ENCODE assay signal across 30 cellular contexts in genomic region chr2:219157396-219157795, GRCh38. TPM values are rescaled to one million over a fixed set of nuclear protein-coding genes. Genes with fewer than 3 reads are reported as not detected.
"Had no signal": no experiment of that assay in that cellular context is flagged by ENCODE, and none has a peak within 500 bp of the region (broad histone marks: within the 10 kb centered on the region; RNA-seq: fewer than 3 reads in every experiment).

No MANE protein-coding gene starts in this region.

- H3K4me2 ChIP-seq: smooth muscle cell had no signal

- H3K27ac ChIP-seq: ovary, parathyroid adenoma, psoas muscle, skin epidermis, spleen, stomach, thoracic aorta, thyroid gland, tibial nerve, upper lobe of left lung, vagina had no signal

- H3K9me3 ChIP-seq: ovary, psoas muscle, spleen, stomach, thoracic aorta, thyroid gland, tibial nerve, upper lobe of left lung, vagina had no signal

- H3K4me3 Mint-ChIP-seq: naive thymus-derived CD8-positive, alpha-beta T cell; natural killer cell treated with Interleukin-12 subunit alpha and Interleukin-12 subunit beta and Interleukin-15 and Interleukin-18, amount 100 ng/mL, for 72 hours; nephron progenitor cell; neural crest cell; stimulated activated naive B cell treated with anti-CD40 and anti-IgM and Interleukin-4, amounts not matched to agents 10 μg/mL and 1 μg/mL and 100 μg/mL, for 72 hours; stimulated activated naive CD8-positive, alpha-beta T cell treated with anti-CD3 and anti-CD28 coated beads, Interleukin-15, Interleukin-2, amounts not matched to agents 100 ng/mL and 50 ng/mL, for 24 hours had no signal

- H3K27ac Mint-ChIP-seq: naive thymus-derived CD8-positive, alpha-beta T cell; natural killer cell treated with Interleukin-12 subunit alpha and Interleukin-12 subunit beta and Interleukin-15 and Interleukin-18, amount 100 ng/mL, for 72 hours; nephron progenitor cell; progenitor cell of endocrine pancreas; stimulated activated naive B cell treated with anti-CD40 and anti-IgM and Interleukin-4, amounts not matched to agents 10 μg/mL and 1 μg/mL and 100 μg/mL, for 72 hours; stimulated activated naive CD8-positive, alpha-beta T cell treated with anti-CD3 and anti-CD28 coated beads, Interleukin-15, Interleukin-2, amounts not matched to agents 100 ng/mL and 50 ng/mL, for 24 hours had no signal

- H3K4me3 ChIP-seq: ovary, psoas muscle, skin epidermis, smooth muscle cell, spleen, stomach, thoracic aorta, thyroid gland, tibial nerve, upper lobe of left lung, vagina had no signal

- DNase-seq: naive thymus-derived CD8-positive, alpha-beta T cell; nephron progenitor cell; occipital lobe; ovary; psoas muscle; right cardiac atrium; spleen; stimulated activated CD4-positive, alpha-beta T cell treated with anti-CD3 and anti-CD28 coated beads, Interleukin-12 subunit alpha, Interleukin-12 subunit beta, amount 100 ng/mL, for 4 hours; stimulated activated CD4-positive, alpha-beta T cell treated with anti-CD3 and anti-CD28 coated beads, Interleukin-1b, Interleukin-23, amount 100 ng/mL, for 48 hours; stimulated activated CD4-positive, alpha-beta T cell treated with anti-CD3 and anti-CD28 coated beads, Interleukin-4, amount 100 ng/mL, for 1 hour; stimulated activated CD4-positive, alpha-beta T cell treated with anti-CD3 and anti-CD28 coated beads, Interleukin-4, amount 100 ng/mL, for 4 hours; stimulated activated CD8-positive, alpha-beta memory T cell treated with anti-CD3 and anti-CD28 coated beads, Interleukin-4, amount 100 ng/mL, for 48 hours; stimulated activated naive B cell treated with anti-CD40 and anti-IgM and Interleukin-4, amounts not matched to agents 10 μg/mL and 1 μg/mL and 100 μg/mL, for 72 hours; stimulated activated naive CD4-positive, alpha-beta T cell treated with Interleukin-2 at 50 U/mL for 16 hours; stomach; thyroid gland; trophoblast cell; upper lobe of left lung had no signal

- H3K27me3 Mint-ChIP-seq: naive thymus-derived CD8-positive, alpha-beta T cell; natural killer cell treated with Interleukin-12 subunit alpha and Interleukin-12 subunit beta and Interleukin-15 and Interleukin-18, amount 100 ng/mL, for 72 hours; stimulated activated naive B cell treated with anti-CD40 and anti-IgM and Interleukin-4, amounts not matched to agents 10 μg/mL and 1 μg/mL and 100 μg/mL, for 72 hours; stimulated activated naive CD8-positive, alpha-beta T cell treated with anti-CD3 and anti-CD28 coated beads, Interleukin-15, Interleukin-2, amounts not matched to agents 100 ng/mL and 50 ng/mL, for 24 hours had no signal

- H3K36me3 ChIP-seq: ovary, thoracic aorta had no signal

- H3K27me3 ChIP-seq: ovary, spleen, stomach, thyroid gland, tibial nerve, upper lobe of left lung, vagina had no signal

- H3K9me3 Mint-ChIP-seq: naive thymus-derived CD8-positive, alpha-beta T cell; natural killer cell treated with Interleukin-12 subunit alpha and Interleukin-12 subunit beta and Interleukin-15 and Interleukin-18, amount 100 ng/mL, for 72 hours; nephron progenitor cell; neural crest cell; stimulated activated naive B cell treated with anti-CD40 and anti-IgM and Interleukin-4, amounts not matched to agents 10 μg/mL and 1 μg/mL and 100 μg/mL, for 72 hours; stimulated activated naive CD8-positive, alpha-beta T cell treated with anti-CD3 and anti-CD28 coated beads, Interleukin-15, Interleukin-2, amounts not matched to agents 100 ng/mL and 50 ng/mL, for 24 hours had no signal

- H2AFZ ChIP-seq: parathyroid adenoma had no signal

- H3K9ac ChIP-seq: parathyroid adenoma had no signal

- H3K79me2 ChIP-seq: parathyroid adenoma had no signal

- ATAC-seq: naive thymus-derived CD8-positive, alpha-beta T cell; natural killer cell treated with Interleukin-12 subunit alpha and Interleukin-12 subunit beta and Interleukin-15 and Interleukin-18, amount 100 ng/mL, for 72 hours; psoas muscle; right cardiac atrium; sciatic nerve; stimulated activated naive B cell treated with anti-CD40 and anti-IgM and Interleukin-4, amounts not matched to agents 10 μg/mL and 1 μg/mL and 100 μg/mL, for 72 hours had no signal

RNA-seq across cellular contexts. Expression of gene SLC23A3, which starts 12.4 kb away (rescaled TPM):
- total RNA-seq: smooth muscle cell, temporal lobe had no signal
- polyA plus RNA-seq: naive thymus-derived CD8-positive, alpha-beta T cell; smooth muscle cell had no signal
